12 cellular contexts compared by ENCODE assay signal in genomic region chr10:75228834-75229233, GRCh38. TPM values are rescaled to one million over a fixed set of nuclear protein-coding genes. Genes with fewer than 3 reads are reported as not detected.
DNase-seq lines count a peak whose midpoint lies in the region; ATAC-seq and TF ChIP-seq lines count a peak whose summit lies in the region.
"Had no signal": no experiment of that assay in that cellular context is flagged by ENCODE, and none has a peak within 500 bp of the region (broad histone marks: within the 10 kb centered on the region; RNA-seq: fewer than 3 reads in every experiment).

No MANE protein-coding gene starts in this region.

- H4K20me1 ChIP-seq in SK-N-SH (ENCODE audit: insufficient read depth) (peaks cover 66% of the 10 kb centered on the region), smooth muscle cell (ENCODE audit: low read depth) (peaks cover 84% of the 10 kb centered on the region)

- H3K9me3 ChIP-seq in SK-N-SH (no peaks in the 10 kb centered on the region), T-helper 17 cell (ENCODE audit: control insufficient read depth, low read length, poor library complexity, severe bottlenecking) (no peaks in the 10 kb centered on the region), esophagus squamous epithelium (no peaks in the 10 kb centered on the region), smooth muscle cell (replicated peaks; ENCODE audit: low read depth) (no peaks in the 10 kb centered on the region), MG63 (no peaks in the 10 kb centered on the region)

- TF ChIP-seq CTCF in SK-N-SH (IDR thresholded peaks at IDR 0.05) (no peak), esophagus squamous epithelium (IDR thresholded peaks at IDR 0.05) (no peak), smooth muscle cell (IDR thresholded peaks at IDR 0.05; ENCODE audit: borderline replicate concordance, insufficient read depth, poor library complexity, severe bottlenecking) (no peak)

- peaks cover 10% of the 10 kb centered on the region for H3K36me3 Mint-ChIP-seq in T-helper 17 cell (ENCODE audit: low read depth)

- H3K79me2 ChIP-seq in SK-N-SH (ENCODE audit: insufficient read depth): peaks cover 65% of the 10 kb centered on the region
- peaks cover 58% of the 10 kb centered on the region for H3K79me2 ChIP-seq in smooth muscle cell (ENCODE audit: low read depth)

- H3K4me3 Mint-ChIP-seq in T-helper 17 cell: no peak overlapping the region

- intact Hi-C loops in esophagus squamous epithelium (cut with DNase I): no loop called here

- H3K27me3 ChIP-seq in SK-N-SH (ENCODE audit: insufficient read depth) (no peaks in the 10 kb centered on the region), esophagus squamous epithelium (no peaks in the 10 kb centered on the region), smooth muscle cell (ENCODE audit: low read depth) (no peaks in the 10 kb centered on the region), MG63 (no peaks in the 10 kb centered on the region)

- H3K4me3 ChIP-seq in SK-N-SH (ENCODE audit: low read depth in 2 of 2, low read length in 1 of 2) (no peak overlapping the region), esophagus squamous epithelium (no peak overlapping the region), smooth muscle cell (no peak overlapping the region), MG63 (no peak overlapping the region)

- DNase-seq in SK-N-SH: no peak
- no peak for DNase-seq in T-helper 17 cell
- DNase-seq in esophagus squamous epithelium (lab: John Stamatoyannopoulos, UW): no peak
- no peak for DNase-seq in smooth muscle cell (lab: John Stamatoyannopoulos, UW; ENCODE audit: unreplicated experiment)
- DNase-seq in MG63: no peak
- DNase-seq in AG08396 (ENCODE audit: low spot score): no peak
- DNase-seq: 8988T, GDM1, NCI-H524, small intestine had no signal

- no peak for TF ChIP-seq EP300 in SK-N-SH (IDR thresholded peaks at IDR 0.05; ENCODE audit: borderline replicate concordance in 1 of 2, low read depth in 1 of 2, low read length in 1 of 2)

- H3K36me3 ChIP-seq in SK-N-SH (replicated peaks in 1 of 2; ENCODE audit: control insufficient read depth in 1 of 2, insufficient read depth in 2 of 2, low read length in 1 of 2): peaks cover 46 to 59% of the 10 kb centered on the region in 2 experiments
- peaks cover 12 to 98% (median 36%) of the 10 kb centered on the region in 3 donors for H3K36me3 ChIP-seq in esophagus squamous epithelium
- no peaks in the 10 kb centered on the region for H3K36me3 ChIP-seq in smooth muscle cell (ENCODE audit: low read depth)
- H3K36me3 ChIP-seq in MG63: peaks cover 86% of the 10 kb centered on the region

- H3K4me1 Mint-ChIP-seq in T-helper 17 cell: peaks cover 42% of the 10 kb centered on the region

- H3F3A ChIP-seq in SK-N-SH (replicated peaks; ENCODE audit: insufficient read depth) (peaks cover 74% of the 10 kb centered on the region), smooth muscle cell (ENCODE audit: low read depth) (peaks cover 62% of the 10 kb centered on the region)

- no peak overlapping the region for H3K4me2 ChIP-seq in SK-N-SH
- H3K4me2 ChIP-seq in smooth muscle cell: no peak overlapping the region

- no peak overlapping the region for H3K9ac ChIP-seq in SK-N-SH
- H3K9ac ChIP-seq in smooth muscle cell (ENCODE audit: low read depth): no peak overlapping the region

- ATAC-seq in SK-N-SH treated with all-trans-retinoic acid at 6 μM for 48 hours: no peak
- ATAC-seq in T-helper 17 cell: no peak
- ATAC-seq in GM18517 (IDR thresholded peaks at IDR 0.05; ENCODE audit: unreplicated experiment): no peak

- H3K4me1 ChIP-seq in SK-N-SH (ENCODE audit: control insufficient read depth in 1 of 2, insufficient read depth in 2 of 2, low read depth in 1 of 2, low read length in 1 of 2): peaks cover 19 to 34% of the 10 kb centered on the region in 2 experiments
- peaks cover 36 to 98% (median 66%) of the 10 kb centered on the region in 3 donors for H3K4me1 ChIP-seq in esophagus squamous epithelium
- H3K4me1 ChIP-seq in smooth muscle cell (ENCODE audit: low read depth): peaks cover 46% of the 10 kb centered on the region

- H2AFZ ChIP-seq in SK-N-SH (ENCODE audit: low read depth) (no peak overlapping the region), smooth muscle cell (ENCODE audit: low read depth) (no peak overlapping the region)

- H3K27me3 Mint-ChIP-seq in T-helper 17 cell: no peaks in the 10 kb centered on the region

- peak overlapping the region; percentile 90 for H3K27ac Mint-ChIP-seq in T-helper 17 cell

- peak overlapping the region; percentile 20 to 39; a peak in 2 of 4 replicates for H3K27ac ChIP-seq in SK-N-SH (ENCODE audit: low read depth in 2 of 2, low read length in 1 of 2)
- H3K27ac ChIP-seq in esophagus squamous epithelium: peak overlapping the region; percentile 59 to 98 (median 90)
- H3K27ac ChIP-seq in smooth muscle cell (ENCODE audit: low read depth): peak overlapping the region; percentile 93

- H3K9me2 ChIP-seq in SK-N-SH: no peaks in the 10 kb centered on the region

- TF ChIP-seq RAD21 in SK-N-SH (IDR thresholded peaks at IDR 0.05; ENCODE audit: low read length): no peak

- 66% methylated on average over 4 of the region's 4 CpGs for WGBS in SK-N-SH (ENCODE audit: low lambda C conversion rate)
- 22 to 44% methylated on average over 4 of the region's 4 CpGs for WGBS in esophagus squamous epithelium, 2 donors
- WGBS in smooth muscle cell (ENCODE audit: low lambda C conversion rate): 54% methylated on average over 4 of the region's 4 CpGs

- CTCF ChIA-PET in SK-N-SH (lab: Yijun Ruan, JAX): interaction anchor here (1.0 kb wide), 1 partner anchor 12 kb away, joined by 4 read pairs; no protein-coding TSS in a partner anchor

- POLR2A ChIA-PET in SK-N-SH (lab: Yijun Ruan, JAX): interaction anchor here (1.0 kb wide), 1 partner anchor 14 kb away, joined by 6 read pairs; no protein-coding TSS in a partner anchor

- no peak for TF ChIP-seq POLR2A in esophagus squamous epithelium (IDR thresholded peaks at IDR 0.05)

TF ChIP-seq in SK-N-SH, 30 proteins besides CTCF, POLR2A, EP300 and RAD21 (continues in another document):
- TF ChIP-seq RFX5 (IDR thresholded peaks at IDR 0.05; ENCODE audit: low read length) (no peak), CHD2 (IDR thresholded peaks at IDR 0.05; ENCODE audit: low read length, partially characterized antibody) (no peak), POLR2AphosphoS5 (IDR thresholded peaks at IDR 0.05; ENCODE audit: low read depth, low read length) (no peak), FOSL2 (IDR thresholded peaks at IDR 0.05; ENCODE audit: borderline replicate concordance, low read depth) (no peak), TCF12 (IDR thresholded peaks at IDR 0.05) (no peak), PBX3 (IDR thresholded peaks at IDR 0.05) (no peak), SMC3 (IDR thresholded peaks at IDR 0.05; ENCODE audit: low read depth, low read length) (no peak), FOXM1 (IDR thresholded peaks at IDR 0.05; ENCODE audit: low read depth) (no peak), RCOR1 (IDR thresholded peaks at IDR 0.05; ENCODE audit: low read length) (no peak), JUND (IDR thresholded peaks at IDR 0.05) (no peak)

TF ChIP-seq in SK-N-SH treated with all-trans-retinoic acid at 6 μM for 48 hours, 23 proteins besides CTCF, POLR2A, EP300 and RAD21 (continues in another document):
- no peak for TF ChIP-seq OSR1 (CRISPR knock-in tag; IDR thresholded peaks at IDR 0.05)
- no peak for TF ChIP-seq ZC3H10 (CRISPR knock-in tag; IDR thresholded peaks at IDR 0.05)
- TF ChIP-seq CSRNP3 (CRISPR knock-in tag; IDR thresholded peaks at IDR 0.05): no peak
- no peak for TF ChIP-seq ZFP3 (CRISPR knock-in tag; IDR thresholded peaks at IDR 0.05)
- no peak for TF ChIP-seq ZFP30 (CRISPR knock-in tag; IDR thresholded peaks at IDR 0.05)
- TF ChIP-seq SNAI2 (CRISPR knock-in tag; IDR thresholded peaks at IDR 0.05): no peak
- no peak for TF ChIP-seq ZNF565 (CRISPR knock-in tag; conservative IDR thresholded peaks at IDR 0.05; ENCODE audit: low read depth)
- no peak for TF ChIP-seq RARB (CRISPR knock-in tag; IDR thresholded peaks at IDR 0.05)
- TF ChIP-seq ARNTL (CRISPR knock-in tag; IDR thresholded peaks at IDR 0.05; ENCODE audit: borderline replicate concordance, low read depth): no peak

RNA-seq across cellular contexts. Expression of gene COMTD1, which starts 6.9 kb away (rescaled TPM):
- polyA plus RNA-seq in SK-N-SH (2012; rRNA removed) (7.6 and 8.0 TPM in 2 replicates), smooth muscle cell (8.4 and 9.4 TPM in 2 replicates)
- 2.3 and 5.3 TPM in 2 replicates for polyA plus RNA-seq in SK-N-SH (2012; cell fraction: cytosol; rRNA removed)
- polyA plus RNA-seq in SK-N-SH (2012; cell fraction: nucleus; rRNA removed): 29.6 and 54.1 TPM in 2 replicates
- total RNA-seq in T-helper 17 cell (10 to 100 TPM; 18.1 to 23.8 TPM), esophagus squamous epithelium (100 to 1,000 TPM in 3 of 4 donors, 10 to 100 TPM in 1; 87.8 to 139 (median 111) TPM), smooth muscle cell (9.8 and 18.7 TPM in 2 replicates)
- total RNA-seq in MG63 (2014; rRNA removed; shearing (Covaris generic); ENCODE audit: low replicate concordance): 18.1 and 33.0 TPM in 2 replicates

RNA-seq across cellular contexts. Expression of gene VDAC2, which starts 18.2 kb away (rescaled TPM):
- polyA plus RNA-seq in SK-N-SH (2012; rRNA removed): 98.3 and 101 TPM in 2 replicates
- polyA plus RNA-seq in SK-N-SH (2012; cell fraction: cytosol; rRNA removed): 139 and 170 TPM in 2 replicates
- polyA plus RNA-seq in SK-N-SH (2012; cell fraction: nucleus; rRNA removed): 38.3 and 75.9 TPM in 2 replicates
- 100 to 1,000 TPM; 109 to 117 TPM for total RNA-seq in T-helper 17 cell
- total RNA-seq in esophagus squamous epithelium: 100 to 1,000 TPM; 219 to 319 (median 285) TPM
- 183 and 189 TPM in 2 replicates for total RNA-seq in smooth muscle cell
- 207 and 237 TPM in 2 replicates for polyA plus RNA-seq in smooth muscle cell
- total RNA-seq in MG63 (2014; rRNA removed; shearing (Covaris generic); ENCODE audit: low replicate concordance): 200 and 236 TPM in 2 replicates

Comparison
In these comparisons a context has a peak if more than half of its experiments do, and no peak if none do; other contexts are left out.
1. H3K27ac ChIP-seq: peak in every context shown above with its lines; median percentile 93 in smooth muscle cell; 90 in esophagus squamous epithelium; 30 in SK-N-SH.